8 cellular contexts compared by ENCODE assay signal in the genomic region with DNA sequence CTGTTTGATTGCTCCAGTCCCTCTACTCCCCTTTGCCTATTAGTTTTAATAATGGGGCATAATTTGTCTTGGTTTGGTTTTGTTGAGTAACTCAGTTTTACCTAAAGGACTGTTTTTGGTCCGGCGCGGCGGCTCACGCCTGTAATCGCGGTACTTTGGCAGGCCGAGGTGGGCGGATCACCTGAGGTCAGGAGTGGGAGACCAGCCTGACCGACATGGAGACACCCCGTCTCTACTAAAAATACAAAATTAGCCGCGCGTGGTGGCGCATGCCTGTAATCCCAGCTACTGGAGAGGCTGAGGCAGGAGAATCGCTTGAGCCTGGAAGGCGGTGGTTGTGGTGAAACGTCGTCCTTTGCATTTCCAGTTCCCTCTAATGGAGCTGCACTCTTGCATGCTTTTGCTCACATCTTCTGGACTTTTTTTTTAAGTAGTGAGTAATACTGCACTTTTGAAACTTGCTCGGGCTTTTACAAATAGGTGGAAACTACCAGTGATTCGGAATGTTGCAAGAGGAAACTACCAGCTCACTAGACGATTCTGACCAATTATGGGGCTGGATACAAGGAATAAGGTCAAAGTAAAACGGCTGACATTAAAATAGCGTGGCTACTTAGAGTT. TPM values are rescaled to one million over a fixed set of nuclear protein-coding genes. Genes with fewer than 3 reads are reported as not detected.
A peak's percentile ranks its signal among the peaks of the same experiment; 100 is the strongest.
DNase-seq lines count a peak whose midpoint lies in the region; ATAC-seq, FAIRE-seq and TF ChIP-seq lines count a peak whose summit lies in the region.

No MANE protein-coding gene starts in this region.

- FAIRE-seq in GM19239 (lab: Jason Lieb, UNC) = peak; percentile 8

- peak; percentile 6 for ATAC-seq in HG03175 (IDR thresholded peaks at IDR 0.05; ENCODE audit: unreplicated experiment)
- ATAC-seq in naive thymus-derived CD4-positive, alpha-beta T cell = peak; percentile 6

- peaks cover 1 to 22% (median 8%) of the 10 kb centered on the region in 3 experiments for H3K36me3 ChIP-seq in naive thymus-derived CD4-positive, alpha-beta T cell (ENCODE audit: control insufficient read depth in 2 of 3, insufficient read depth in 3 of 3, low read length in 3 of 3)
- H3K36me3 ChIP-seq in tibial nerve = peaks cover 2 to 38% (median 13%) of the 10 kb centered on the region in 3 donors

- 70 to 71% methylated on average over 24 of the region's 24 CpGs for WGBS in tibial nerve, 2 donors

- TF ChIP-seq EP300 in tibial nerve (IDR thresholded peaks at IDR 0.05) = no peak

- intact Hi-C loops in dendritic cell treated with granulocyte-macrophage colony-stimulating factor and Interleukin-4, amounts not matched to agents 40 ng/mL and 50 ng/mL, for 4 days (cut with micrococcal nuclease) = loop anchor here (2.0 to 5.0 kb wide), 2 partner anchors 33 to 60 kb away; partner anchors contain the start of genes CANX and LTC4S
- intact Hi-C loops in naive thymus-derived CD4-positive, alpha-beta T cell (cut with micrococcal nuclease) = loop anchor here (1.0 to 2.0 kb wide), 14 partner anchors 31 to 358 kb away; partner anchors contain the start of genes CANX (in 2 of the 2), HNRNPH1 (in 2 of the 2), RUFY1 (in 2 of the 2) and MRNIP (in 1 of the 2)

- H3K27ac ChIP-seq in naive thymus-derived CD4-positive, alpha-beta T cell (ENCODE audit: low read depth, low read length) = peak overlapping the region; percentile 100
- peak overlapping the region; percentile 75 to 99 (median 95) for H3K27ac ChIP-seq in tibial nerve

- H3K27me3 Mint-ChIP-seq in dendritic cell treated with granulocyte-macrophage colony-stimulating factor and Interleukin-4, amounts not matched to agents 40 ng/mL and 50 ng/mL, for 4 days = no peaks in the 10 kb centered on the region
- H3K27me3 Mint-ChIP-seq in naive thymus-derived CD4-positive, alpha-beta T cell = no peaks in the 10 kb centered on the region

- CTCF ChIA-PET in naive thymus-derived CD4-positive, alpha-beta T cell (lab: Charles Lee) = interaction anchor here (0.6 to 0.9 kb wide), 2 partner anchors 30 to 62 kb away, joined by 3 read pairs; partner anchors contain the start of gene LTC4S

- no peak for TF ChIP-seq POLR2A in tibial nerve (IDR thresholded peaks at IDR 0.05)

- peaks cover 53% of the 10 kb centered on the region for H3K36me3 Mint-ChIP-seq in dendritic cell treated with granulocyte-macrophage colony-stimulating factor and Interleukin-4, amounts not matched to agents 40 ng/mL and 50 ng/mL, for 4 days (ENCODE audit: low read depth)
- peaks cover 0 to 28% (median 6%) of the 10 kb centered on the region in 5 donors for H3K36me3 Mint-ChIP-seq in naive thymus-derived CD4-positive, alpha-beta T cell

- peak; percentile 55 for DNase-seq in AG09319 (ENCODE audit: extremely low read depth, low read depth)
- peak; percentile 10 for DNase-seq in GM19239 (ENCODE audit: insufficient read length, low spot score)
- peak; percentile 65 for DNase-seq in SKM-1 (lab: John Stamatoyannopoulos, UW; ENCODE audit: unreplicated experiment)
- peak in 2 of 9 donors; percentile 15 to 38 for DNase-seq in naive thymus-derived CD4-positive, alpha-beta T cell
- DNase-seq in tibial nerve (ENCODE audit: low spot score in 2 of 2) = no peak
- DNase-seq in NCI-H2171 treated with DMSO at 0.1 percent for 48 hours (lab: John Stamatoyannopoulos, UW) = no peak

- H3K4me3 Mint-ChIP-seq in dendritic cell treated with granulocyte-macrophage colony-stimulating factor and Interleukin-4, amounts not matched to agents 40 ng/mL and 50 ng/mL, for 4 days = peak overlapping the region; percentile 87
- peak overlapping the region; percentile 81 to 95 (median 90) for H3K4me3 Mint-ChIP-seq in naive thymus-derived CD4-positive, alpha-beta T cell

- peak overlapping the region; percentile 88 for H3K27ac Mint-ChIP-seq in dendritic cell treated with granulocyte-macrophage colony-stimulating factor and Interleukin-4, amounts not matched to agents 40 ng/mL and 50 ng/mL, for 4 days
- H3K27ac Mint-ChIP-seq in naive thymus-derived CD4-positive, alpha-beta T cell = peak overlapping the region; percentile 84 to 97 (median 89)

- POLR2A ChIA-PET in naive thymus-derived CD4-positive, alpha-beta T cell (lab: Charles Lee) = interaction anchor here (0.7 to 5.7 kb wide), 26 partner anchors 11 to 181 kb away, joined by 3 to 45 read pairs (median 4); partner anchors contain the start of genes HNRNPH1, LTC4S, RUFY1 and SQSTM1

- H3K4me1 ChIP-seq in naive thymus-derived CD4-positive, alpha-beta T cell (ENCODE audit: control insufficient read depth in 2 of 2, insufficient read depth in 2 of 2, low read length in 2 of 2) = peaks cover 25 to 30% of the 10 kb centered on the region in 2 donors
- H3K4me1 ChIP-seq in tibial nerve = peaks cover 4 to 44% (median 28%) of the 10 kb centered on the region in 4 donors

- TF ChIP-seq CTCF in AG09319 (IDR thresholded peaks at IDR 0.05; ENCODE audit: low read depth, low read length) (no peak), tibial nerve (IDR thresholded peaks at IDR 0.05) (no peak)

- H3K9me3 ChIP-seq in naive thymus-derived CD4-positive, alpha-beta T cell (ENCODE audit: control insufficient read depth in 2 of 3, low read length in 3 of 3) = no peaks in the 10 kb centered on the region
- no peaks in the 10 kb centered on the region for H3K9me3 ChIP-seq in tibial nerve

- H3K4me1 Mint-ChIP-seq in dendritic cell treated with granulocyte-macrophage colony-stimulating factor and Interleukin-4, amounts not matched to agents 40 ng/mL and 50 ng/mL, for 4 days (ENCODE audit: low read depth) = peaks cover 63% of the 10 kb centered on the region
- H3K4me1 Mint-ChIP-seq in naive thymus-derived CD4-positive, alpha-beta T cell = peaks cover 15 to 47% (median 33%) of the 10 kb centered on the region in 7 donors

- H3K9me3 Mint-ChIP-seq in dendritic cell treated with granulocyte-macrophage colony-stimulating factor and Interleukin-4, amounts not matched to agents 40 ng/mL and 50 ng/mL, for 4 days = no peaks in the 10 kb centered on the region
- no peaks in the 10 kb centered on the region for H3K9me3 Mint-ChIP-seq in naive thymus-derived CD4-positive, alpha-beta T cell

- no peaks in the 10 kb centered on the region for H3K27me3 ChIP-seq in naive thymus-derived CD4-positive, alpha-beta T cell (ENCODE audit: control insufficient read depth in 2 of 2, insufficient read depth in 2 of 2, low read length in 2 of 2)
- H3K27me3 ChIP-seq in tibial nerve = no peaks in the 10 kb centered on the region

- H3K4me3 ChIP-seq in naive thymus-derived CD4-positive, alpha-beta T cell (ENCODE audit: low read length) = peak overlapping the region; percentile 70
- peak overlapping the region in 3 of 4 donors; percentile 72 to 95 (median 92) for H3K4me3 ChIP-seq in tibial nerve

RNA-seq across cellular contexts. Expression of gene MAML1, which starts 0.7 kb away (rescaled TPM):
- 10 to 100 TPM; 26.4 to 51.2 (median 35.5) TPM for total RNA-seq in naive thymus-derived CD4-positive, alpha-beta T cell
- polyA plus RNA-seq in naive thymus-derived CD4-positive, alpha-beta T cell = 10 to 100 TPM in 1 of 2 donors, 1 to 10 TPM in 1; 3.5 to 12.3 TPM
- total RNA-seq in tibial nerve = 10 to 100 TPM; 27.0 to 38.1 (median 31.9) TPM

RNA-seq across cellular contexts. Expression of gene CANX, which starts 33.1 kb away (rescaled TPM):
- total RNA-seq in naive thymus-derived CD4-positive, alpha-beta T cell = 100 to 1,000 TPM; 184 to 499 (median 337) TPM
- 100 to 1,000 TPM; 175 to 188 TPM for polyA plus RNA-seq in naive thymus-derived CD4-positive, alpha-beta T cell
- total RNA-seq in tibial nerve = 100 to 1,000 TPM; 258 to 315 (median 272) TPM

RNA-seq across cellular contexts. Expression of gene CBY3, which starts 51.1 kb away (rescaled TPM):
- under 1 TPM in 3 of 5 experiments, not detected in 2; 0.29 to 0.84 (median 0.62) TPM for total RNA-seq in naive thymus-derived CD4-positive, alpha-beta T cell
- polyA plus RNA-seq in naive thymus-derived CD4-positive, alpha-beta T cell = 1 to 10 TPM in 1 of 2 donors, not detected in 1; 1.4 TPM
- 1 to 10 TPM in 1 of 4 donors, not detected in 3; 1.2 TPM for total RNA-seq in tibial nerve

Comparison
In these comparisons a context has a peak if more than half of its experiments do, and no peak if none do; other contexts are left out.
1. DNase-seq: peak in AG09319 (single experiment), GM19239 (single experiment) and SKM-1 (single experiment); none in tibial nerve (0 of 2) and NCI-H2171 treated with DMSO at 0.1 percent for 48 hours (single experiment).